8 cellular contexts compared by ENCODE assay signal in genomic region chrX:15853586-15854079, GRCh38. TPM values are rescaled to one million over a fixed set of nuclear protein-coding genes. Genes with fewer than 3 reads are reported as not detected.
DNase-seq lines count a peak whose midpoint lies in the region; ATAC-seq and TF ChIP-seq lines count a peak whose summit lies in the region.

No MANE protein-coding gene starts in this region.

- TF ChIP-seq CTCF in HFFc6 (IDR thresholded peaks at IDR 0.05) = no peak
- TF ChIP-seq CTCF in GM10266 (IDR thresholded peaks at IDR 0.05; ENCODE audit: control insufficient read depth, insufficient read depth, low read depth, missing control alignments) = no peak

- ATAC-seq in HG02623 (IDR thresholded peaks at IDR 0.05; ENCODE audit: unreplicated experiment) = no peak
- ATAC-seq in HG02610 (IDR thresholded peaks at IDR 0.05; ENCODE audit: unreplicated experiment) = no peak

- peak overlapping the region; percentile 76 for H3K4me3 Mint-ChIP-seq in HFFc6

- H3K27ac Mint-ChIP-seq in HFFc6 = 0 out of 2 replicates have a peak overlapping the region, but pooled peaks have one; percentile 21

- DNase-seq in A172 (ENCODE audit: low spot score) (peak; percentile 38), HFFc6 (no peak), astrocyte of the hippocampus (ENCODE audit: low read depth, low spot score) (peak; percentile 34), lung microvascular endothelial cell (ENCODE audit: low read depth in 2 of 2) (peak; percentile 15 to 19), NCI-H1694 treated with DMSO at 0.1 percent for 48 hours (lab: John Stamatoyannopoulos, UW) (no peak), GM10266 (ENCODE audit: extremely low spot score) (no peak)

- H3K36me3 Mint-ChIP-seq in HFFc6 (ENCODE audit: low read depth) = no peaks in the 10 kb centered on the region

- H3K27me3 Mint-ChIP-seq in HFFc6 (ENCODE audit: insufficient read depth) = no peaks in the 10 kb centered on the region

- H3K9me3 Mint-ChIP-seq in HFFc6 = no peaks in the 10 kb centered on the region

- peaks cover 39% of the 10 kb centered on the region for H3K4me1 Mint-ChIP-seq in HFFc6 (ENCODE audit: low read depth)

RNA-seq across cellular contexts. Expression of gene AP1S2, which starts 1.0 kb away (rescaled TPM):
- total RNA-seq in A172 (2014; rRNA removed; shearing (Covaris generic)) = 125 and 223 TPM in 2 replicates
- total RNA-seq in HFFc6 (2021; fragmentation: NEBNext Ultra II Directional; extraction: Animal tissue kit (Norgen Biotek cat#: 25700)) = 10 to 100 TPM; 18.5 to 23.0 (median 20.7) TPM
- total RNA-seq in lung microvascular endothelial cell = 57.3 and 63.6 TPM in 2 replicates

Comparison
In these comparisons a context has a peak if more than half of its experiments do, and no peak if none do; other contexts are left out.
1. DNase-seq: peak in A172 (single experiment), astrocyte of the hippocampus (single experiment) and lung microvascular endothelial cell (2 of 2); none in HFFc6 (single experiment), NCI-H1694 treated with DMSO at 0.1 percent for 48 hours (single experiment) and GM10266 (single experiment).